ENCODE assay signal across 15 cellular contexts in the genomic region with DNA sequence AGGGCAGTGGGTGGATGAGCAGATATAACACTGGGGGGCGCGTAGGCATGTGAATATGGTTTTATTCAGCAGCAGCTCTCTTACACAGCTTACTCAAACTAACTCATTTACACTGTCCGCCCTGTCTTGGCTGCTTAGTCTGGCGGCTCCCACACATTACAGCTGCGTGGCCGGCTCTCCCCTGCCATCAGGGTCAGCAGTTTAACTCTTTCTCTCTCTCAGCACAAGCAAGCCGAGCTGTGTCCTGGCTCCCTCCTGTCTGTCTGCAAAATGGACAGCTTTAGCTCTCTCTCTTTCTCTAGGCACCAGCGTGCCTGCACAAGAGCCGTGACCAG.
A peak's percentile ranks its signal among the peaks of the same experiment; 100 is the strongest.
DNase-seq lines count a peak whose midpoint lies in the region; ATAC-seq and TF ChIP-seq lines count a peak whose summit lies in the region.
"Had no signal": no experiment of that assay in that cellular context is flagged by ENCODE, and none has a peak within 500 bp of the region (broad histone marks: within the 10 kb centered on the region; RNA-seq: fewer than 3 reads in every experiment).

No MANE protein-coding gene starts in this region.

- H3K27ac ChIP-seq in right atrium auricular region (no peak overlapping the region), testis (no peak overlapping the region)
- H3K27ac ChIP-seq: BLaER1 had no signal

- H3K27me3 ChIP-seq in right atrium auricular region = no peaks in the 10 kb centered on the region
- H3K27me3 ChIP-seq in testis = no peaks in the 10 kb centered on the region
- H3K27me3 ChIP-seq: BLaER1 had no signal

- H3K4me3 ChIP-seq in right atrium auricular region = no peak overlapping the region
- H3K4me3 ChIP-seq in testis = peak overlapping the region in 1 of 2 donors; percentile 20
- H3K4me3 ChIP-seq: BLaER1 had no signal

- TF ChIP-seq POLR2A in testis (IDR thresholded peaks at IDR 0.05) = no peak

- WGBS in testis, 2 donors = 27 to 30% methylated on average over 9 of the region's 9 CpGs

- no peak overlapping the region for H3K4me3 Mint-ChIP-seq in nephron progenitor cell
- H3K4me3 Mint-ChIP-seq: CD8-positive, alpha-beta memory T cell; IgD-negative memory B cell had no signal

- H3K4me1 Mint-ChIP-seq in nephron progenitor cell = peaks cover 11% of the 10 kb centered on the region
- H3K4me1 Mint-ChIP-seq: CD8-positive, alpha-beta memory T cell; IgD-negative memory B cell had no signal

- peak overlapping the region; percentile 13 for H3K27ac Mint-ChIP-seq in nephron progenitor cell
- H3K27ac Mint-ChIP-seq: CD8-positive, alpha-beta memory T cell; IgD-negative memory B cell had no signal

- DNase-seq in left cardiac atrium (no peak), right atrium auricular region (ENCODE audit: low spot score) (no peak), nephron progenitor cell (peak; percentile 5), testis (peak; percentile 41), kidney glomerular epithelial cell (lab: John Stamatoyannopoulos, UW) (no peak), NCI-H1092 (lab: John Stamatoyannopoulos, UW) (no peak), inferior parietal cortex (ENCODE audit: extremely low spot score) (no peak)
- DNase-seq: 8988T; AML-193; Caco-2; CD8-positive, alpha-beta memory T cell; DND-41; GDM1 had no signal

- TF ChIP-seq CTCF in right atrium auricular region (IDR thresholded peaks at IDR 0.05) (no peak), nephron progenitor cell (IDR thresholded peaks at IDR 0.05) (no peak), testis (IDR thresholded peaks at IDR 0.05) (no peak)

- H3K4me1 ChIP-seq in right atrium auricular region (no peaks in the 10 kb centered on the region), testis (no peaks in the 10 kb centered on the region)
- H3K4me1 ChIP-seq: BLaER1, Caco-2 had no signal

- intact Hi-C loops in left cardiac atrium (cut with DNase I) = no loop called here
- intact Hi-C loops in testis (cut with DNase I; ENCODE audit: low total_unique reads) = no loop called here

- H3K27me3 Mint-ChIP-seq in nephron progenitor cell (ENCODE audit: low read depth, poor library complexity) = peaks cover 3% of the 10 kb centered on the region
- H3K27me3 Mint-ChIP-seq: CD8-positive, alpha-beta memory T cell; IgD-negative memory B cell had no signal

- peak; percentile 30 to 52 for ATAC-seq in left cardiac atrium

- no peaks in the 10 kb centered on the region for H3K9me3 ChIP-seq in right atrium auricular region
- no peaks in the 10 kb centered on the region for H3K9me3 ChIP-seq in testis
- H3K9me3 ChIP-seq: BLaER1 had no signal

- no peaks in the 10 kb centered on the region for H3K36me3 Mint-ChIP-seq in nephron progenitor cell (ENCODE audit: low read depth)
- H3K36me3 Mint-ChIP-seq: CD8-positive, alpha-beta memory T cell; IgD-negative memory B cell had no signal

- H3K36me3 ChIP-seq in right atrium auricular region = no peaks in the 10 kb centered on the region
- no peaks in the 10 kb centered on the region for H3K36me3 ChIP-seq in testis (ENCODE audit: low read depth, missing control alignments)
- H3K36me3 ChIP-seq: BLaER1 had no signal

- no peaks in the 10 kb centered on the region for H3K9me3 Mint-ChIP-seq in nephron progenitor cell

Comparison
In these comparisons a context has a peak if more than half of its experiments do, and no peak if none do; other contexts are left out.
1. DNase-seq: peak in nephron progenitor cell (single experiment) and testis (single experiment); none in left cardiac atrium (single experiment), right atrium auricular region (single experiment), kidney glomerular epithelial cell (single experiment), NCI-H1092 (single experiment) and inferior parietal cortex (single experiment).